In the genomic region with DNA sequence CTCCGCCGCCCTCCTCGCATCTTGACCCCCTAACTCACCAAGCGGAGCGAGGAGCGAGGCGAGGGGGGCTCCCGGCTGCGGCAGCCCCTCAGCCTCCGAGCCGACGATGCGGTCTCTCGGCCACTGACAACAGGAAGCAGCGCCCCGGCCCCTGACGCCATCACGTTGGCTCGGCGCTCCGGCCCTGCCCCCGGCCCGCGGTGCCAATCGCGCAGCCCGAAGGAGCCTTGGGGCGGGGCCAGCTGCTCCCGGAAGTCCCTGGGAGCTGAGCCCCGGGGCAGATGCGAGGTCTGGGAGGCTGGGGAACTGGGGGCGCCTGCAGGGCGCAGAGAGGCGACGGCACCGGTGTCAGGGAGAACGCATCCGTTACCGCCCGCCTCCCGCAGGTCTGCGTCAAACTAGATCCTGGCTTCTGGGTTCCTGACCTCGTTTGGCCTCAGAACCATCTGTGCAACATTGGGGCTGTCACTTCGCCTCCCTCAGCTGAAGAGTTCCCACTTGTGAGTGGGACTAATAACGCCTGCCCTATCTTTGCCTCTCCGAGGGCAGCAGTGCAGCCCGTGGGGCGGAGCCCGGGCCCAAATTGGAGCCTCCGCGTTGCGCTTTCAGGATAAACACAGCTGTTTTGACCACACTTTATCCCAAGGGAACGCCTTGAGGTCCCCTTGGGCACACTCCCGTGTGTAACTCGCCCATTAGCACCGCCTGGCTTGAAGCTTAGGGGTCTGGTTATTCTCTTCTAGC, we compare ENCODE assay signal across 8 cellular contexts.
DNase-seq lines count a peak whose midpoint lies in the region; ATAC-seq and TF ChIP-seq lines count a peak whose summit lies in the region.
"Not testable (repeated sequence)": the region's sequence is repeated elsewhere in the genome, so short reads cannot be mapped to it uniquely, and the experiment has no call there.

No MANE protein-coding gene starts in this region.

- H3K4me1 Mint-ChIP-seq in natural killer cell treated with Interleukin-12 subunit alpha and Interleukin-12 subunit beta and Interleukin-15 and Interleukin-18, amount 100 ng/mL, for 72 hours (ENCODE audit: low read depth in 2 of 2) = peaks cover 15 to 19% of the 10 kb centered on the region in 2 donors
- H3K4me1 Mint-ChIP-seq in stimulated activated memory B cell treated with anti-CD40 and anti-IgM and Interleukin-4, amounts not matched to agents 10 μg/mL and 1 μg/mL and 100 μg/mL, for 72 hours = peaks cover 32% of the 10 kb centered on the region

- in situ Hi-C loops in KBM-7 (cut with MboI; ENCODE audit: low pct_unique_long_range_greater_than_20kb, low sequenced_read_pairs) = not testable (repeated sequence)

- H3K9me3 ChIP-seq in DOHH2 (ENCODE audit: control insufficient read depth, insufficient read depth, low read length) = not testable (repeated sequence)

- not testable (repeated sequence) for H3K36me3 Mint-ChIP-seq in natural killer cell treated with Interleukin-12 subunit alpha and Interleukin-12 subunit beta and Interleukin-15 and Interleukin-18, amount 100 ng/mL, for 72 hours; stimulated activated memory B cell treated with anti-CD40 and anti-IgM and Interleukin-4, amounts not matched to agents 10 μg/mL and 1 μg/mL and 100 μg/mL, for 72 hours

- not testable (repeated sequence) for H3K27me3 ChIP-seq in DOHH2 (ENCODE audit: control insufficient read depth, low read length)

- ATAC-seq in GM21786 (IDR thresholded peaks at IDR 0.05; ENCODE audit: unreplicated experiment) = peak; percentile 89
- peak; percentile 99 for ATAC-seq in natural killer cell treated with Interleukin-12 subunit alpha and Interleukin-12 subunit beta and Interleukin-15 and Interleukin-18, amount 100 ng/mL, for 72 hours
- peak; percentile 98 for ATAC-seq in stimulated activated memory B cell treated with anti-CD40 and anti-IgM and Interleukin-4, amounts not matched to agents 10 μg/mL and 1 μg/mL and 100 μg/mL, for 72 hours

- H3K79me2 ChIP-seq in DOHH2 (ENCODE audit: control insufficient read depth, low read length) = not testable (repeated sequence)

- TF ChIP-seq CTCF in DOHH2 (IDR thresholded peaks at IDR 0.05; ENCODE audit: low read depth, low read length, poor library complexity, severe bottlenecking); RWPE1 (conservative IDR thresholded peaks at IDR 0.05; ENCODE audit: low read depth); fibroblast of the aortic adventitia (IDR thresholded peaks at IDR 0.05; ENCODE audit: insufficient read depth, low read length): not testable (repeated sequence)

- H3K27ac Mint-ChIP-seq in natural killer cell treated with Interleukin-12 subunit alpha and Interleukin-12 subunit beta and Interleukin-15 and Interleukin-18, amount 100 ng/mL, for 72 hours = peak overlapping the region; percentile 74 to 92
- H3K27ac Mint-ChIP-seq in stimulated activated memory B cell treated with anti-CD40 and anti-IgM and Interleukin-4, amounts not matched to agents 10 μg/mL and 1 μg/mL and 100 μg/mL, for 72 hours = peak overlapping the region; percentile 94

- H4K20me1 ChIP-seq in DOHH2 (ENCODE audit: control insufficient read depth, insufficient read depth, low read depth, low read length) = not testable (repeated sequence)

- POLR2A ChIA-PET in RWPE1 (lab: Yijun Ruan, JAX; ENCODE audit: low non-redundant PET) = interaction anchor here (0.6 kb wide), 1 partner anchor 82 kb away, joined by 3 read pairs; no protein-coding TSS in a partner anchor

- H3K4me3 Mint-ChIP-seq in natural killer cell treated with Interleukin-12 subunit alpha and Interleukin-12 subunit beta and Interleukin-15 and Interleukin-18, amount 100 ng/mL, for 72 hours = peak overlapping the region; percentile 91
- H3K4me3 Mint-ChIP-seq in stimulated activated memory B cell treated with anti-CD40 and anti-IgM and Interleukin-4, amounts not matched to agents 10 μg/mL and 1 μg/mL and 100 μg/mL, for 72 hours = peak overlapping the region; percentile 86

- H3K4me1 ChIP-seq in DOHH2 (ENCODE audit: control insufficient read depth, low read length) = peaks cover 21% of the 10 kb centered on the region

- not testable (repeated sequence) for H3K9me3 Mint-ChIP-seq in natural killer cell treated with Interleukin-12 subunit alpha and Interleukin-12 subunit beta and Interleukin-15 and Interleukin-18, amount 100 ng/mL, for 72 hours; stimulated activated memory B cell treated with anti-CD40 and anti-IgM and Interleukin-4, amounts not matched to agents 10 μg/mL and 1 μg/mL and 100 μg/mL, for 72 hours

- H3K9me2 ChIP-seq in DOHH2 (replicated peaks; ENCODE audit: control insufficient read depth, low read length) = not testable (repeated sequence)

- CTCF ChIA-PET in RWPE1 (lab: Yijun Ruan, JAX) = interaction anchor here (0.6 kb wide), 1 partner anchor 69 kb away, joined by 5 read pairs; no protein-coding TSS in a partner anchor

- H3K4me3 ChIP-seq in DOHH2 (ENCODE audit: low read length) (peak overlapping the region; percentile 85), fibroblast of the aortic adventitia (ENCODE audit: low read depth, low read length) (peak overlapping the region; percentile 68)

- DNase-seq in KBM-7 (peak; percentile 88), RWPE1 (ENCODE audit: low spot score) (peak; percentile 65), fibroblast of the aortic adventitia (ENCODE audit: low read depth) (peak; percentile 67)
- DNase-seq in activated T-helper 9 cell treated with anti-CD3 and anti-CD28 coated beads, Interleukin-2, amount 50 U/mL, for 16 hours (ENCODE audit: low read depth) = peak; percentile 80
- peak; percentile 91 for DNase-seq in natural killer cell treated with Interleukin-12 subunit alpha and Interleukin-12 subunit beta and Interleukin-15 and Interleukin-18, amount 100 ng/mL, for 72 hours (ENCODE audit: low spot score)

- not testable (repeated sequence) for H3F3A ChIP-seq in DOHH2 (ENCODE audit: control insufficient read depth, insufficient read depth)

- peak overlapping the region; percentile 81 for H3K4me2 ChIP-seq in DOHH2 (ENCODE audit: low read length)

- not testable (repeated sequence) for H3K36me3 ChIP-seq in DOHH2 (ENCODE audit: control insufficient read depth, low read length)

- not testable (repeated sequence) for H3K27me3 Mint-ChIP-seq in natural killer cell treated with Interleukin-12 subunit alpha and Interleukin-12 subunit beta and Interleukin-15 and Interleukin-18, amount 100 ng/mL, for 72 hours; stimulated activated memory B cell treated with anti-CD40 and anti-IgM and Interleukin-4, amounts not matched to agents 10 μg/mL and 1 μg/mL and 100 μg/mL, for 72 hours

- peak overlapping the region; percentile 63 for H3K27ac ChIP-seq in DOHH2 (ENCODE audit: low read depth, low read length)
- H3K27ac ChIP-seq in RWPE1 = peak overlapping the region; percentile 68

Comparison
In these comparisons a context has a peak if more than half of its experiments do, and no peak if none do; other contexts are left out.
1. Peak in every context shown above with its lines: DNase-seq, ATAC-seq, H3K4me3 ChIP-seq and H3K27ac ChIP-seq.